Comparison of ENCODE assay signal across 8 cellular contexts in the genomic region with DNA sequence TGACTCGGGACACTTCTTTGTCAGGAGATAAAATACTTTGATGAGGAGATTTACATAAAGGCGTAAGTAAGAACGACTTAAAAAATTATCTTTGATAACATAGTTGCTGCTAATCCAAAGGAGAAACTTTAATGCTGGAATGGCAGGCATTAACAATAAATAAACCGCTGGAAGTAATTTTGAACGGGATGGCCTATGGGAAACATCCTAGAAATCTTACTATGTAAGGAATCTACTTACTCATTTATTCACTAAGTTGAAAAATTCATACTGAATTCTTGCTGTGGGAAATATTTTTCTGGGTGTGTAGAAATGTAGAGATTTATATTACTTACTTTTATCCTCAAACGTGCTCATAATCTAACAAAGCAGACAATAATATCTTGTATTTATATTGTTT.
"Had no signal": no experiment of that assay in that cellular context is flagged by ENCODE, and none has a peak within 500 bp of the region (broad histone marks: within the 10 kb centered on the region; RNA-seq: fewer than 3 reads in every experiment).

No MANE protein-coding gene starts in this region.

- H3K9me3 Mint-ChIP-seq: GM23338, H9, HFFc6 had no signal

- H3K36me3 ChIP-seq: HAP-1 had no signal

- H3K9me3 ChIP-seq: HAP-1 had no signal

- H3K4me3 ChIP-seq: GM23248, GM23338, HAP-1 had no signal

- H2AFZ ChIP-seq: GM23248, GM23338 had no signal

- H3K9ac ChIP-seq: GM23248 had no signal

- H3K4me1 ChIP-seq: HAP-1 had no signal

- H3K4me3 Mint-ChIP-seq: GM23338, H9, HFFc6 had no signal

- DNase-seq: GM23248, GOT3, H7, H9, HCEC 1CT, HFFc6 had no signal

- H3K4me2 ChIP-seq: GM23338 had no signal

- H3K27ac Mint-ChIP-seq: GM23338, H9, HFFc6 had no signal

- H3K27ac ChIP-seq: GM23248 had no signal
